Comparison of ENCODE assay signal across 12 cellular contexts in the genomic region with DNA sequence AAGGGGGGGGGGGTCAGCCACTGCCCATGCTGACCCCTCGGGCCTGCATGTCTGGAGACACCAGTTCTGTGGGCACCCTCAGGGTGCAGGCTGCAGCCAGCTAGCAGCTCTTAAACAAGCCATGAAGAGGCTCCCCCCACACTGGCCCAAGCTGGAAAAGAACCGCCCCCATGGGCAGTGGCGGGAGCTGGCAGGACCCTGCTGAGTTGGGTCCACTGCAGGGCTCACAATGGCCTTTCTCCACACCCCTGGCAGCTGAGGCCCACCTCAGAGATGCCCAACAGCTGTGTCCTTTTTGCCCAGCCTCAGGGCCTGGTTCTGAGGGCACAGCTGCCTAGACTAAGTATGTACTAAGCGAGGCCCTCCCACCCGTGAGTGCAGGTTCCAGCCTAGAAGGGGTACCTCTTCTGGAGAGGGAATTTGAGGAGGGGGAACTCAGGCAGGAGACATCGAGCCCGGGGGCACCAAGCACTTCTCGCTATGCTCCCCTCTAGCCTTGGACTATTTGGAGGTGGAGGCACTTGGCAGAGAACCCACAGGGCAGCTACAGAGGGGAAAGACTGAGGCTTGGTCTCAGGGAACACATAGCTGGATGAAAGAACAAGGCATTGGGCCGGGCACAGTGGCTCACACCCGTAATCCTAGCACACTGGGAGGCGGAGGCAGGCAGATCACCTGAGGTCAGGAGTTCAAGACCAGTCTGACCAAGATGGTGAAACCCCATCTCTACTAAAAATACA. TPM values are rescaled to one million over a fixed set of nuclear protein-coding genes. Genes with fewer than 3 reads are reported as not detected.
DNase-seq lines count a peak whose midpoint lies in the region; ATAC-seq and TF ChIP-seq lines count a peak whose summit lies in the region.
"Had no signal": no experiment of that assay in that cellular context is flagged by ENCODE, and none has a peak within 500 bp of the region (broad histone marks: within the 10 kb centered on the region; RNA-seq: fewer than 3 reads in every experiment).

No MANE protein-coding gene starts in this region.

- H3K9ac ChIP-seq in neural cell (ENCODE audit: low read length): peak overlapping the region; percentile 93

- no peaks in the 10 kb centered on the region for H3K36me3 Mint-ChIP-seq in activated naive CD4-positive, alpha-beta T cell treated with anti-CD3 and anti-CD28 coated beads, Interleukin-2, amount 50 U/mL, for 24 hours
- H3K36me3 Mint-ChIP-seq in effector memory CD8-positive, alpha-beta T cell (ENCODE audit: insufficient read depth): peaks cover 19% of the 10 kb centered on the region
- H3K36me3 Mint-ChIP-seq: type B pancreatic cell had no signal

- H3K9me2 ChIP-seq in neural cell (ENCODE audit: insufficient read depth, low read length): no peaks in the 10 kb centered on the region

- H3K9me3 ChIP-seq in neural cell (ENCODE audit: low read length) (no peaks in the 10 kb centered on the region), tibial nerve (no peaks in the 10 kb centered on the region)

- H3K27me3 Mint-ChIP-seq in activated naive CD4-positive, alpha-beta T cell treated with anti-CD3 and anti-CD28 coated beads, Interleukin-2, amount 50 U/mL, for 24 hours: no peaks in the 10 kb centered on the region
- no peaks in the 10 kb centered on the region for H3K27me3 Mint-ChIP-seq in effector memory CD8-positive, alpha-beta T cell

- 23 to 44% methylated on average over 7 to 11 of the region's 11 CpGs for WGBS in tibial nerve, 2 donors

- H3K4me1 ChIP-seq in tibial nerve: peaks cover 0 to 81% (median 67%) of the 10 kb centered on the region in 4 donors

- H3K27ac ChIP-seq in neural cell (ENCODE audit: low read length) (no peak overlapping the region), tibial nerve (peak overlapping the region; percentile 94 to 98 (median 96))

- no peak for TF ChIP-seq CTCF in neural cell (IDR thresholded peaks at IDR 0.05; ENCODE audit: poor library complexity, severe bottlenecking)
- TF ChIP-seq CTCF in tibial nerve (IDR thresholded peaks at IDR 0.05): no peak

- H3F3A ChIP-seq in neural cell (ENCODE audit: insufficient read depth, low read length, poor library complexity, severe bottlenecking): no peaks in the 10 kb centered on the region

- no peak for ATAC-seq in effector memory CD8-positive, alpha-beta T cell (replicated peaks)
- ATAC-seq in GM21423 (IDR thresholded peaks at IDR 0.05; ENCODE audit: unreplicated experiment): no peak

- H3K79me2 ChIP-seq in neural cell (replicated peaks; ENCODE audit: insufficient read depth, low read length): peaks cover 38% of the 10 kb centered on the region

- H3K4me3 ChIP-seq in neural cell (ENCODE audit: low read length) (peak overlapping the region; percentile 92), tibial nerve (peak overlapping the region in 3 of 4 donors; percentile 82 to 100 (median 98))

- H2AFZ ChIP-seq in neural cell (ENCODE audit: low read depth, low read length): no peak overlapping the region

- TF ChIP-seq RAD21 in neural cell (conservative IDR thresholded peaks at IDR 0.05): no peak

- DNase-seq in activated naive CD4-positive, alpha-beta T cell (lab: John Stamatoyannopoulos, UW): no peak
- DNase-seq in effector memory CD8-positive, alpha-beta T cell: no peak
- peak in 1 of 2 donors; percentile 11 for DNase-seq in tibial nerve (ENCODE audit: low spot score in 2 of 2)
- DNase-seq in midbrain (lab: John Stamatoyannopoulos, UW): no peak
- no peak for DNase-seq in activated T-cell treated with anti-CD3 and anti-CD28 coated beads, Interleukin-2, amount 50 U/mL, for 1 hour
- DNase-seq: effector memory CD4-positive, alpha-beta T cell; NCI-H524 treated with DMSO at 0.1 percent for 48 hours had no signal

- H3K27me3 ChIP-seq in neural cell (ENCODE audit: insufficient read depth, low read depth, low read length) (no peaks in the 10 kb centered on the region), tibial nerve (no peaks in the 10 kb centered on the region)

- H3K4me2 ChIP-seq in neural cell (ENCODE audit: low read length): no peak overlapping the region

- peak overlapping the region; percentile 23 for H3K27ac Mint-ChIP-seq in activated naive CD4-positive, alpha-beta T cell treated with anti-CD3 and anti-CD28 coated beads, Interleukin-2, amount 50 U/mL, for 24 hours
- H3K27ac Mint-ChIP-seq in effector memory CD8-positive, alpha-beta T cell: peak overlapping the region; percentile 42 to 94
- H3K27ac Mint-ChIP-seq: T-helper 1 cell treated with Interleukin-12 subunit alpha and Interleukin-12 subunit beta and Interleukin-4 antibody, amounts not matched to agents 30 μg/mL and 1 μg/mL, for 36 hours had no signal

- no peaks in the 10 kb centered on the region for H4K20me1 ChIP-seq in neural cell (ENCODE audit: insufficient read depth)

- TF ChIP-seq POLR2A in tibial nerve (IDR thresholded peaks at IDR 0.05): no peak

- H3K36me3 ChIP-seq in neural cell (ENCODE audit: insufficient read depth, low read length) (no peaks in the 10 kb centered on the region), tibial nerve (peaks cover 0 to 3% (median 0%) of the 10 kb centered on the region in 3 donors)

- H3K4me1 Mint-ChIP-seq in activated naive CD4-positive, alpha-beta T cell treated with anti-CD3 and anti-CD28 coated beads, Interleukin-2, amount 50 U/mL, for 24 hours: peaks cover 83% of the 10 kb centered on the region
- H3K4me1 Mint-ChIP-seq in effector memory CD8-positive, alpha-beta T cell (ENCODE audit: low read depth in 2 of 2): peaks cover 72 to 74% of the 10 kb centered on the region in 2 donors

- no peak for TF ChIP-seq EP300 in neural cell (conservative IDR thresholded peaks at IDR 0.05; ENCODE audit: poor library complexity, severe bottlenecking)
- TF ChIP-seq EP300 in tibial nerve (IDR thresholded peaks at IDR 0.05): no peak

- no peak overlapping the region for H3K4me3 Mint-ChIP-seq in activated naive CD4-positive, alpha-beta T cell treated with anti-CD3 and anti-CD28 coated beads, Interleukin-2, amount 50 U/mL, for 24 hours
- peak overlapping the region; percentile 89 to 92 for H3K4me3 Mint-ChIP-seq in effector memory CD8-positive, alpha-beta T cell
- H3K4me3 Mint-ChIP-seq: T-helper 1 cell treated with Interleukin-12 subunit alpha and Interleukin-12 subunit beta and Interleukin-4 antibody, amounts not matched to agents 30 μg/mL and 1 μg/mL, for 36 hours had no signal

- H3K9me3 Mint-ChIP-seq in activated naive CD4-positive, alpha-beta T cell treated with anti-CD3 and anti-CD28 coated beads, Interleukin-2, amount 50 U/mL, for 24 hours: no peaks in the 10 kb centered on the region
- H3K9me3 Mint-ChIP-seq in effector memory CD8-positive, alpha-beta T cell: no peaks in the 10 kb centered on the region
- H3K9me3 Mint-ChIP-seq: T-helper 1 cell treated with Interleukin-12 subunit alpha and Interleukin-12 subunit beta and Interleukin-4 antibody, amounts not matched to agents 30 μg/mL and 1 μg/mL, for 36 hours; type B pancreatic cell had no signal

TF ChIP-seq in neural cell, 6 proteins besides CTCF, POLR2A, EP300 and RAD21:
- no peak for TF ChIP-seq TAF1 (IDR thresholded peaks at IDR 0.05; ENCODE audit: low read depth)
- no peak for TF ChIP-seq POLR2AphosphoS5 (IDR thresholded peaks at IDR 0.05)
- TF ChIP-seq MXI1 (conservative IDR thresholded peaks at IDR 0.05; ENCODE audit: poor library complexity, severe bottlenecking): no peak
- no peak for TF ChIP-seq SMC3 (conservative IDR thresholded peaks at IDR 0.05; ENCODE audit: poor library complexity)
- TF ChIP-seq, protein P1, sequence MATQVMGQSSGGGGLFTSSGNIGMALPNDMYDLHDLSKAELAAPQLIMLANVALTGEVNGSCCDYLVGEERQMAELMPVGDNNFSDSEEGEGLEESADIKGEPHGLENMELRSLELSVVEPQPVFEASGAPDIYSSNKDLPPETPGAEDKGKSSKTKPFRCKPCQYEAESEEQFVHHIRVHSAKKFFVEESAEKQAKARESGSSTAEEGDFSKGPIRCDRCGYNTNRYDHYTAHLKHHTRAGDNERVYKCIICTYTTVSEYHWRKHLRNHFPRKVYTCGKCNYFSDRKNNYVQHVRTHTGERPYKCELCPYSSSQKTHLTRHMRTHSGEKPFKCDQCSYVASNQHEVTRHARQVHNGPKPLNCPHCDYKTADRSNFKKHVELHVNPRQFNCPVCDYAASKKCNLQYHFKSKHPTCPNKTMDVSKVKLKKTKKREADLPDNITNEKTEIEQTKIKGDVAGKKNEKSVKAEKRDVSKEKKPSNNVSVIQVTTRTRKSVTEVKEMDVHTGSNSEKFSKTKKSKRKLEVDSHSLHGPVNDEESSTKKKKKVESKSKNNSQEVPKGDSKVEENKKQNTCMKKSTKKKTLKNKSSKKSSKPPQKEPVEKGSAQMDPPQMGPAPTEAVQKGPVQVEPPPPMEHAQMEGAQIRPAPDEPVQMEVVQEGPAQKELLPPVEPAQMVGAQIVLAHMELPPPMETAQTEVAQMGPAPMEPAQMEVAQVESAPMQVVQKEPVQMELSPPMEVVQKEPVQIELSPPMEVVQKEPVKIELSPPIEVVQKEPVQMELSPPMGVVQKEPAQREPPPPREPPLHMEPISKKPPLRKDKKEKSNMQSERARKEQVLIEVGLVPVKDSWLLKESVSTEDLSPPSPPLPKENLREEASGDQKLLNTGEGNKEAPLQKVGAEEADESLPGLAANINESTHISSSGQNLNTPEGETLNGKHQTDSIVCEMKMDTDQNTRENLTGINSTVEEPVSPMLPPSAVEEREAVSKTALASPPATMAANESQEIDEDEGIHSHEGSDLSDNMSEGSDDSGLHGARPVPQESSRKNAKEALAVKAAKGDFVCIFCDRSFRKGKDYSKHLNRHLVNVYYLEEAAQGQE (IDR thresholded peaks at IDR 0.05; ENCODE audit: borderline replicate concordance): no peak
- no peak for TF ChIP-seq EZH2 (IDR thresholded peaks at IDR 0.05; ENCODE audit: borderline replicate concordance, insufficient read depth, low read length, poor library complexity, severe bottlenecking)

RNA-seq across cellular contexts. Expression of a gene that starts 3.2 kb away (rescaled TPM):
- polyA plus RNA-seq in neural cell: 97.2 and 111 TPM in 2 replicates
- polyA minus RNA-seq in neural cell: 66.8 and 74.3 TPM in 2 replicates
- total RNA-seq in tibial nerve: 10 to 100 TPM; 65.4 to 86.1 (median 78.4) TPM

RNA-seq across cellular contexts. Expression of a gene that starts 11.7 kb away (rescaled TPM):
- polyA plus RNA-seq in neural cell: 159 and 161 TPM in 2 replicates
- 120 and 133 TPM in 2 replicates for polyA minus RNA-seq in neural cell
- 100 to 1,000 TPM in 2 of 4 donors, 10 to 100 TPM in 2; 55.1 to 146 (median 84.6) TPM for total RNA-seq in tibial nerve

RNA-seq across cellular contexts. Expression of a gene that starts 34.4 kb away (rescaled TPM):
- polyA plus RNA-seq in neural cell: 0.73 TPM in 1 of 2 replicates, not detected in the other
- polyA minus RNA-seq in neural cell: 0.24 and 0.35 TPM in 2 replicates
- total RNA-seq in tibial nerve: 10 to 100 TPM; 16.8 to 48.2 (median 21.0) TPM

RNA-seq across cellular contexts. Expression of a gene that starts 50.7 kb away (rescaled TPM):
- polyA plus RNA-seq in neural cell: 0.32 TPM in 1 of 2 replicates, not detected in the other
- polyA minus RNA-seq in neural cell: not detected in 2 replicates
- total RNA-seq in tibial nerve: 1 to 10 TPM in 1 of 4 donors, under 1 TPM in 1, not detected in 2; 0.59 to 2.1 TPM

RNA-seq across cellular contexts. Expression of a gene that starts 55.8 kb away (rescaled TPM):
- 118 and 137 TPM in 2 replicates for polyA plus RNA-seq in neural cell
- polyA minus RNA-seq in neural cell: 103 and 105 TPM in 2 replicates
- 100 to 1,000 TPM in 3 of 4 donors, 10 to 100 TPM in 1; 78.0 to 113 (median 107) TPM for total RNA-seq in tibial nerve
